In genomic region chr16:56700631-56701030, GRCh38 we compare ENCODE assay signal across 5 cellular contexts. TPM values are rescaled to one million over a fixed set of nuclear protein-coding genes. Genes with fewer than 3 reads are reported as not detected.
"Had no signal": no experiment of that assay in that cellular context is flagged by ENCODE, and none has a peak within 500 bp of the region (broad histone marks: within the 10 kb centered on the region; RNA-seq: fewer than 3 reads in every experiment).

No MANE protein-coding gene starts in this region.

- H3K4me3 ChIP-seq: GM23338 had no signal

- DNase-seq: H9, HCEC 1CT had no signal

RNA-seq across cellular contexts. Expression of gene MT1H, which starts 31.0 kb away (rescaled TPM):
- total RNA-seq: HT-29, IMR-90 had no signal

RNA-seq across cellular contexts. Expression of gene MT1G, which starts 32.8 kb away (rescaled TPM):
- total RNA-seq: IMR-90 had no signal

RNA-seq across cellular contexts. Expression of gene MT1F, which starts 42.9 kb away (rescaled TPM):
- total RNA-seq: IMR-90 had no signal
